ENCODE assay signal across 21 cellular contexts in the genomic region with DNA sequence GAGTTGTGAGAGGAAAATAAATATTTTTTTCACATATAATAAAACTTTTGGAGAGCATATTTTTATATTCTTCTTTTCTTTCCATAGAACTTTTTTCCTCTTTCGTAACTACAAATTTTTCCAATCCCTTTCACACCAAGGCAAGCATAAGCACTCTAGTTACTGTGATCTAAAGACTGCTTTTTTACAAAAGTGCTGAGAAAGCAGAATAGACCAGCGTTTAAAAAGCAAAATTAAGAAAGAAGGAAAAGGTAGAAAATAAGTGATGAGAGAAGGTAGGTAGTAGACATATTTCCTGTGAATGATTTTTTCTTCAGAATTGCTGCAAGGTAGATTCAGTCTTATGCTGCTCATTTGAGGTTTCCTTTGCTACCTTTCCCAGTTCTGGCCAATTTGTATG.
"Had no signal": no experiment of that assay in that cellular context is flagged by ENCODE, and none has a peak within 500 bp of the region (broad histone marks: within the 10 kb centered on the region; RNA-seq: fewer than 3 reads in every experiment).

No MANE protein-coding gene starts in this region.

- H3K9ac ChIP-seq: KMS-11, SK-N-SH had no signal

- FAIRE-seq: HTR-8/SVneo had no signal

- DNase-seq: Kasumi-1, MM.1S, NCI-H1092 treated with DMSO at 0.1 percent for 48 hours, NCI-H1436, NCI-H187, NCI-H2029, NCI-H2081 treated with DMSO at 0.1 percent for 48 hours, NCI-H2171, NCI-H226, NCI-H446, NCI-H510A, NCI-H524 treated with DMSO at 0.1 percent for 48 hours, NCI-H69, NCI-H774, SHP77, SK-N-SH, SW 1271 had no signal

- H3K4me2 ChIP-seq: KMS-11, SK-N-SH had no signal

- H3K27ac ChIP-seq: HL-60, KMS-11, RWPE1 had no signal

- H3K9me3 ChIP-seq: SK-N-SH had no signal
